ENCODE assay signal across 10 cellular contexts in genomic region chr19:15828621-15829276, GRCh38. TPM values are rescaled to one million over a fixed set of nuclear protein-coding genes. Genes with fewer than 3 reads are reported as not detected.
DNase-seq lines count a peak whose midpoint lies in the region; ATAC-seq lines count a peak whose summit lies in the region.
"Not testable (repeated sequence)": the region's sequence is repeated elsewhere in the genome, so short reads cannot be mapped to it uniquely, and the experiment has no call there.
"Had no signal": no experiment of that assay in that cellular context is flagged by ENCODE, and none has a peak within 500 bp of the region (broad histone marks: within the 10 kb centered on the region; RNA-seq: fewer than 3 reads in every experiment).

No MANE protein-coding gene starts in this region.

- H4K12ac ChIP-seq in trophoblast cell (ENCODE audit: low read depth, low read length) = not testable (repeated sequence)

- H3K36me3 ChIP-seq in BLaER1; trophoblast cell (ENCODE audit: control insufficient read depth in 1 of 2, insufficient read depth in 2 of 2, low read length in 2 of 2): not testable (repeated sequence)

- H2BK120ac ChIP-seq in trophoblast cell (ENCODE audit: insufficient read depth, low read length, poor library complexity) = peak overlapping the region; percentile 80

- not testable (repeated sequence) for H3K18ac ChIP-seq in trophoblast cell (ENCODE audit: low read length)

- H2AK5ac ChIP-seq in trophoblast cell (ENCODE audit: low read length) = not testable (repeated sequence)

- H3K9ac ChIP-seq in BLaER1 = 0 out of 2 replicates have a peak overlapping the region, but pooled peaks have one; percentile 24
- H3K9ac ChIP-seq in trophoblast cell (ENCODE audit: low read length) = not testable (repeated sequence)

- H3K36me3 Mint-ChIP-seq in T-helper 17 cell (ENCODE audit: low read depth) = not testable (repeated sequence)

- not testable (repeated sequence) for H3K79me2 ChIP-seq in trophoblast cell (ENCODE audit: control insufficient read depth, insufficient read depth, low read length, poor library complexity)

- not testable (repeated sequence) for H3K9me3 ChIP-seq in BLaER1; T-helper 17 cell (ENCODE audit: control insufficient read depth, low read length, poor library complexity, severe bottlenecking)
- peaks cover 16% of the 10 kb centered on the region for H3K9me3 ChIP-seq in trophoblast cell (ENCODE audit: insufficient read depth, low read depth, low read length)

- peak overlapping the region; percentile 91 for H4K91ac ChIP-seq in trophoblast cell (ENCODE audit: low read depth, low read length)

- H3K23ac ChIP-seq in trophoblast cell (ENCODE audit: low read length) = not testable (repeated sequence)

- peak overlapping the region; percentile 57 for H4K8ac ChIP-seq in trophoblast cell (ENCODE audit: low read depth, low read length)

- H3K4me3 ChIP-seq in BLaER1; trophoblast cell (ENCODE audit: low read depth, low read length): not testable (repeated sequence)

- WGBS in trophoblast cell (ENCODE audit: extremely low coverage, insufficient coverage, insufficient read length) = no CpG with 5 or more reads among the region's 11 CpGs

- H3K79me1 ChIP-seq in trophoblast cell (ENCODE audit: low read length) = not testable (repeated sequence)

- H2BK5ac ChIP-seq in trophoblast cell (ENCODE audit: low read depth, low read length, poor library complexity) = peak overlapping the region; percentile 58

- H3K4me1 ChIP-seq in BLaER1 = peaks cover 14% of the 10 kb centered on the region
- not testable (repeated sequence) for H3K4me1 ChIP-seq in trophoblast cell (ENCODE audit: control insufficient read depth in 1 of 2, insufficient read depth in 2 of 2, low read length in 2 of 2)

- peak overlapping the region; percentile 27 for H3K14ac ChIP-seq in trophoblast cell (ENCODE audit: low read length)

- peak overlapping the region; percentile 37 for H3K27ac Mint-ChIP-seq in T-helper 17 cell

- in situ Hi-C loops in G401 (cut with HindIII; ENCODE audit: low sequenced_read_pairs) = not testable (repeated sequence)

- not testable (repeated sequence) for H3K27me3 ChIP-seq in BLaER1; trophoblast cell (ENCODE audit: insufficient read depth, low read length)

- not testable (repeated sequence) for H2BK12ac ChIP-seq in trophoblast cell (ENCODE audit: low read length)

- not testable (repeated sequence) for H4K20me1 ChIP-seq in BLaER1

- H2AFZ ChIP-seq in trophoblast cell (ENCODE audit: insufficient read depth, low read length, poor library complexity) = not testable (repeated sequence)

- peak overlapping the region; percentile 58 for H3K27ac ChIP-seq in BLaER1
- peak overlapping the region; percentile 91 for H3K27ac ChIP-seq in trophoblast cell (ENCODE audit: low read depth, low read length)

- not testable (repeated sequence) for H3K4me1 Mint-ChIP-seq in T-helper 17 cell

- ATAC-seq in T-helper 17 cell = not testable (repeated sequence)

- H3K27me3 Mint-ChIP-seq in T-helper 17 cell = not testable (repeated sequence)

- not testable (repeated sequence) for H3K4ac ChIP-seq in trophoblast cell (ENCODE audit: low read depth, low read length)

- H3K4me2 ChIP-seq in BLaER1 = peak overlapping the region; percentile 65
- not testable (repeated sequence) for H3K4me2 ChIP-seq in trophoblast cell (ENCODE audit: low read length)

- DNase-seq in G401 (ENCODE audit: low spot score) (peak; percentile 70), LoVo (ENCODE audit: low spot score) (peak; percentile 65), OCI-M1 (lab: John Stamatoyannopoulos, UW) (peak; percentile 74), cerebellar cortex (ENCODE audit: low spot score) (peak; percentile 94), glomerular visceral epithelial cell (ENCODE audit: extremely low spot score) (peak; percentile 58), trophoblast cell (peak; percentile 59 to 82)
- DNase-seq in T-helper 17 cell = not testable (repeated sequence)

- H3K4me3 Mint-ChIP-seq in T-helper 17 cell = not testable (repeated sequence)

RNA-seq across cellular contexts. Expression of gene OR10H1, which starts 13.3 kb away (rescaled TPM):
- total RNA-seq in G401 (2014; rRNA removed; shearing (Covaris generic)) = not detected in 2 replicates
- under 1 TPM in 1 of 2 donors, not detected in 1; 0.07 TPM for total RNA-seq in T-helper 17 cell
- polyA plus RNA-seq in trophoblast cell (2013) = 0.01 TPM in 1 of 2 replicates, not detected in the other
- total RNA-seq: H1 had no signal
- polyA plus RNA-seq: BJ, H1 had no signal

RNA-seq across cellular contexts. Expression of gene OR10H5, which starts 41.3 kb away (rescaled TPM):
- total RNA-seq in G401 (2014; rRNA removed; shearing (Covaris generic)) = not detected in 2 replicates
- total RNA-seq in T-helper 17 cell = not detected
- not detected in 2 replicates for polyA plus RNA-seq in trophoblast cell (2013)
- total RNA-seq: H1 had no signal
- polyA plus RNA-seq: BJ, H1 had no signal
